In the genomic region with DNA sequence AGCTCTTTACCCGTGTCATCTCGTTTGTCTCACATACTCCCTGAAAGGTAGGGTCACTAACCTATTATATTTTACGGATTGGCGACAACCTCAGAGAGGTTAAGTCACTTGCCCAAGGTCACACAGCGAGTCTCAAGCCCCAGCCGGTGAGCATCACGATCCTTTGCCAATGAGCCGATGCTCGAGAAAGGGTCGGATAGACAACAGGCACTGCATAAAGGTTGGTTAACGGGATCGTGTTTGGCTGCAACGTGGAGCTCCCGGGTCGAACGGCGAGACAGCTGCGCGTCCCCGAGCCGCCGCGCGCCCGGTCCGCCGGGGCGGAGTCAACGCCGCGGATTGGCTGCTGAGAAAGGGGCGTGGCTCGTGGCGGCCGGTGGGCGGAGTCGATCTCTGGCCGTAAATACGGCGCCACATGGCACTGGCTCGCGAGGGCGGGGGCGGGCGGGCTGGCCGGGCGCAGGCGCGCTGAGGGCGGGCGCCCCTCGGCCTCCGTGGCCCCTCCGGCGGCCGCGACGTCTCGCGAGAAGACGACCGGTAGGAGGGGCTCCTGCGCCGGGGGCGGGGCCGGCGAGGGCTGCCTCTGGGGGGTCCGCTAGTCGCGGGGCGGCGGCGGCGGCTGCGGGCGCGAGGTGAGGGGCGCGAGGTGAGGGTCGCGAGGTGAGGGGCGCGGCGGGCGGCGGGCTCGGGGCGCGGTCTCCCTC, we compare ENCODE assay signal across 1 cellular context.
TF ChIP-seq lines count a peak whose summit lies in the region.

Gene CHST12 (plus strand): TSS at position 598 of the 704 bp plus-strand sequence. CDS start 29,029 bp downstream, outside the sequence.

TF ChIP-seq in HepG2, 621 proteins besides CTCF, POLR2A, EP300 and RAD21 (continued from another document and continues in another):
- TF ChIP-seq, protein P1, sequence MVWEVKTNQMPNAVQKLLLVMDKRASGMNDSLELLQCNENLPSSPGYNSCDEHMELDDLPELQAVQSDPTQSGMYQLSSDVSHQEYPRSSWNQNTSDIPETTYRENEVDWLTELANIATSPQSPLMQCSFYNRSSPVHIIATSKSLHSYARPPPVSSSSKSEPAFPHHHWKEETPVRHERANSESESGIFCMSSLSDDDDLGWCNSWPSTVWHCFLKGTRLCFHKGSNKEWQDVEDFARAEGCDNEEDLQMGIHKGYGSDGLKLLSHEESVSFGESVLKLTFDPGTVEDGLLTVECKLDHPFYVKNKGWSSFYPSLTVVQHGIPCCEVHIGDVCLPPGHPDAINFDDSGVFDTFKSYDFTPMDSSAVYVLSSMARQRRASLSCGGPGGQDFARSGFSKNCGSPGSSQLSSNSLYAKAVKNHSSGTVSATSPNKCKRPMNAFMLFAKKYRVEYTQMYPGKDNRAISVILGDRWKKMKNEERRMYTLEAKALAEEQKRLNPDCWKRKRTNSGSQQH (CRISPR knock-in tag; IDR thresholded peaks at IDR 0.05; ENCODE audit: low read depth): no peak
- TF ChIP-seq, protein P2, sequence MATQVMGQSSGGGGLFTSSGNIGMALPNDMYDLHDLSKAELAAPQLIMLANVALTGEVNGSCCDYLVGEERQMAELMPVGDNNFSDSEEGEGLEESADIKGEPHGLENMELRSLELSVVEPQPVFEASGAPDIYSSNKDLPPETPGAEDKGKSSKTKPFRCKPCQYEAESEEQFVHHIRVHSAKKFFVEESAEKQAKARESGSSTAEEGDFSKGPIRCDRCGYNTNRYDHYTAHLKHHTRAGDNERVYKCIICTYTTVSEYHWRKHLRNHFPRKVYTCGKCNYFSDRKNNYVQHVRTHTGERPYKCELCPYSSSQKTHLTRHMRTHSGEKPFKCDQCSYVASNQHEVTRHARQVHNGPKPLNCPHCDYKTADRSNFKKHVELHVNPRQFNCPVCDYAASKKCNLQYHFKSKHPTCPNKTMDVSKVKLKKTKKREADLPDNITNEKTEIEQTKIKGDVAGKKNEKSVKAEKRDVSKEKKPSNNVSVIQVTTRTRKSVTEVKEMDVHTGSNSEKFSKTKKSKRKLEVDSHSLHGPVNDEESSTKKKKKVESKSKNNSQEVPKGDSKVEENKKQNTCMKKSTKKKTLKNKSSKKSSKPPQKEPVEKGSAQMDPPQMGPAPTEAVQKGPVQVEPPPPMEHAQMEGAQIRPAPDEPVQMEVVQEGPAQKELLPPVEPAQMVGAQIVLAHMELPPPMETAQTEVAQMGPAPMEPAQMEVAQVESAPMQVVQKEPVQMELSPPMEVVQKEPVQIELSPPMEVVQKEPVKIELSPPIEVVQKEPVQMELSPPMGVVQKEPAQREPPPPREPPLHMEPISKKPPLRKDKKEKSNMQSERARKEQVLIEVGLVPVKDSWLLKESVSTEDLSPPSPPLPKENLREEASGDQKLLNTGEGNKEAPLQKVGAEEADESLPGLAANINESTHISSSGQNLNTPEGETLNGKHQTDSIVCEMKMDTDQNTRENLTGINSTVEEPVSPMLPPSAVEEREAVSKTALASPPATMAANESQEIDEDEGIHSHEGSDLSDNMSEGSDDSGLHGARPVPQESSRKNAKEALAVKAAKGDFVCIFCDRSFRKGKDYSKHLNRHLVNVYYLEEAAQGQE (IDR thresholded peaks at IDR 0.05; ENCODE audit: borderline replicate concordance in 1 of 2, low read depth in 1 of 2, low read length in 2 of 2): no peak
- no peak for TF ChIP-seq SATB2 (CRISPR knock-in tag; IDR thresholded peaks at IDR 0.05)
- no peak for TF ChIP-seq ATF6 (CRISPR knock-in tag; conservative IDR thresholded peaks at IDR 0.05)
- TF ChIP-seq WIZ (CRISPR knock-in tag; IDR thresholded peaks at IDR 0.05): no peak
- no peak for TF ChIP-seq SCMH1 (CRISPR knock-in tag; IDR thresholded peaks at IDR 0.05; ENCODE audit: borderline replicate concordance)
- peak; percentile 29; the same call in 1 of the 2 replicates for TF ChIP-seq MEF2D (CRISPR knock-in tag; IDR thresholded peaks at IDR 0.05)
- no peak for TF ChIP-seq YEATS4 (CRISPR knock-in tag; IDR thresholded peaks at IDR 0.05; ENCODE audit: borderline replicate concordance)
- TF ChIP-seq NRL (CRISPR knock-in tag; IDR thresholded peaks at IDR 0.05; ENCODE audit: borderline replicate concordance): no peak
- TF ChIP-seq, protein P3, sequence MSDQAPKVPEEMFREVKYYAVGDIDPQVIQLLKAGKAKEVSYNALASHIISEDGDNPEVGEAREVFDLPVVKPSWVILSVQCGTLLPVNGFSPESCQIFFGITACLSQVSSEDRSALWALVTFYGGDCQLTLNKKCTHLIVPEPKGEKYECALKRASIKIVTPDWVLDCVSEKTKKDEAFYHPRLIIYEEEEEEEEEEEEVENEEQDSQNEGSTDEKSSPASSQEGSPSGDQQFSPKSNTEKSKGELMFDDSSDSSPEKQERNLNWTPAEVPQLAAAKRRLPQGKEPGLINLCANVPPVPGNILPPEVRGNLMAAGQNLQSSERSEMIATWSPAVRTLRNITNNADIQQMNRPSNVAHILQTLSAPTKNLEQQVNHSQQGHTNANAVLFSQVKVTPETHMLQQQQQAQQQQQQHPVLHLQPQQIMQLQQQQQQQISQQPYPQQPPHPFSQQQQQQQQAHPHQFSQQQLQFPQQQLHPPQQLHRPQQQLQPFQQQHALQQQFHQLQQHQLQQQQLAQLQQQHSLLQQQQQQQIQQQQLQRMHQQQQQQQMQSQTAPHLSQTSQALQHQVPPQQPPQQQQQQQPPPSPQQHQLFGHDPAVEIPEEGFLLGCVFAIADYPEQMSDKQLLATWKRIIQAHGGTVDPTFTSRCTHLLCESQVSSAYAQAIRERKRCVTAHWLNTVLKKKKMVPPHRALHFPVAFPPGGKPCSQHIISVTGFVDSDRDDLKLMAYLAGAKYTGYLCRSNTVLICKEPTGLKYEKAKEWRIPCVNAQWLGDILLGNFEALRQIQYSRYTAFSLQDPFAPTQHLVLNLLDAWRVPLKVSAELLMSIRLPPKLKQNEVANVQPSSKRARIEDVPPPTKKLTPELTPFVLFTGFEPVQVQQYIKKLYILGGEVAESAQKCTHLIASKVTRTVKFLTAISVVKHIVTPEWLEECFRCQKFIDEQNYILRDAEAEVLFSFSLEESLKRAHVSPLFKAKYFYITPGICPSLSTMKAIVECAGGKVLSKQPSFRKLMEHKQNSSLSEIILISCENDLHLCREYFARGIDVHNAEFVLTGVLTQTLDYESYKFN (CRISPR knock-in tag; conservative IDR thresholded peaks at IDR 0.05): peak; percentile 39
- no peak for TF ChIP-seq EZH2 (conservative IDR thresholded peaks at IDR 0.05; ENCODE audit: low read depth, low read length)
- TF ChIP-seq, protein P4, sequence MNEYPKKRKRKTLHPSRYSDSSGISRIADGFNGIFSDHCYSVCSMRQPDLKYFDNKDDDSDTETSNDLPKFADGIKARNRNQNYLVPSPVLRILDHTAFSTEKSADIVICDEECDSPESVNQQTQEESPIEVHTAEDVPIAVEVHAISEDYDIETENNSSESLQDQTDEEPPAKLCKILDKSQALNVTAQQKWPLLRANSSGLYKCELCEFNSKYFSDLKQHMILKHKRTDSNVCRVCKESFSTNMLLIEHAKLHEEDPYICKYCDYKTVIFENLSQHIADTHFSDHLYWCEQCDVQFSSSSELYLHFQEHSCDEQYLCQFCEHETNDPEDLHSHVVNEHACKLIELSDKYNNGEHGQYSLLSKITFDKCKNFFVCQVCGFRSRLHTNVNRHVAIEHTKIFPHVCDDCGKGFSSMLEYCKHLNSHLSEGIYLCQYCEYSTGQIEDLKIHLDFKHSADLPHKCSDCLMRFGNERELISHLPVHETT (CRISPR knock-in tag; conservative IDR thresholded peaks at IDR 0.05): no peak
- TF ChIP-seq SP2 (CRISPR knock-in tag; IDR thresholded peaks at IDR 0.05): no peak
- no peak for TF ChIP-seq ZNF180 (CRISPR knock-in tag; IDR thresholded peaks at IDR 0.05; ENCODE audit: borderline replicate concordance, low read depth)
- TF ChIP-seq CREM (IDR thresholded peaks at IDR 0.05): no peak
- no peak for TF ChIP-seq CREM (CRISPR knock-in tag; IDR thresholded peaks at IDR 0.05)
- no peak for TF ChIP-seq MXD1 (CRISPR knock-in tag; IDR thresholded peaks at IDR 0.05)
- TF ChIP-seq ZNF772 (CRISPR knock-in tag; IDR thresholded peaks at IDR 0.05): no peak
- TF ChIP-seq GABPB1 (CRISPR knock-in tag; IDR thresholded peaks at IDR 0.05): 0 out of 2 replicates have a peak, but pooled peaks have one; percentile 25
- no peak for TF ChIP-seq ATAD3A (CRISPR knock-in tag; IDR thresholded peaks at IDR 0.05)
- TF ChIP-seq TGIF2 (CRISPR knock-in tag; IDR thresholded peaks at IDR 0.05): no peak
- TF ChIP-seq, protein P5, sequence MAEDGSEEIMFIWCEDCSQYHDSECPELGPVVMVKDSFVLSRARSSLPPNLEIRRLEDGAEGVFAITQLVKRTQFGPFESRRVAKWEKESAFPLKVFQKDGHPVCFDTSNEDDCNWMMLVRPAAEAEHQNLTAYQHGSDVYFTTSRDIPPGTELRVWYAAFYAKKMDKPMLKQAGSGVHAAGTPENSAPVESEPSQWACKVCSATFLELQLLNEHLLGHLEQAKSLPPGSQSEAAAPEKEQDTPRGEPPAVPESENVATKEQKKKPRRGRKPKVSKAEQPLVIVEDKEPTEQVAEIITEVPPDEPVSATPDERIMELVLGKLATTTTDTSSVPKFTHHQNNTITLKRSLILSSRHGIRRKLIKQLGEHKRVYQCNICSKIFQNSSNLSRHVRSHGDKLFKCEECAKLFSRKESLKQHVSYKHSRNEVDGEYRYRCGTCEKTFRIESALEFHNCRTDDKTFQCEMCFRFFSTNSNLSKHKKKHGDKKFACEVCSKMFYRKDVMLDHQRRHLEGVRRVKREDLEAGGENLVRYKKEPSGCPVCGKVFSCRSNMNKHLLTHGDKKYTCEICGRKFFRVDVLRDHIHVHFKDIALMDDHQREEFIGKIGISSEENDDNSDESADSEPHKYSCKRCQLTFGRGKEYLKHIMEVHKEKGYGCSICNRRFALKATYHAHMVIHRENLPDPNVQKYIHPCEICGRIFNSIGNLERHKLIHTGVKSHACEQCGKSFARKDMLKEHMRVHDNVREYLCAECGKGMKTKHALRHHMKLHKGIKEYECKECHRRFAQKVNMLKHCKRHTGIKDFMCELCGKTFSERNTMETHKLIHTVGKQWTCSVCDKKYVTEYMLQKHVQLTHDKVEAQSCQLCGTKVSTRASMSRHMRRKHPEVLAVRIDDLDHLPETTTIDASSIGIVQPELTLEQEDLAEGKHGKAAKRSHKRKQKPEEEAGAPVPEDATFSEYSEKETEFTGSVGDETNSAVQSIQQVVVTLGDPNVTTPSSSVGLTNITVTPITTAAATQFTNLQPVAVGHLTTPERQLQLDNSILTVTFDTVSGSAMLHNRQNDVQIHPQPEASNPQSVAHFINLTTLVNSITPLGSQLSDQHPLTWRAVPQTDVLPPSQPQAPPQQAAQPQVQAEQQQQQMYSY (CRISPR knock-in tag; IDR thresholded peaks at IDR 0.05): no peak
- peak; percentile 74; the same call in 1 of the 2 replicates for TF ChIP-seq ZNF350 (CRISPR knock-in tag; IDR thresholded peaks at IDR 0.05; ENCODE audit: borderline replicate concordance, low read depth)
- TF ChIP-seq RBAK (CRISPR knock-in tag; IDR thresholded peaks at IDR 0.05): no peak
- 0 out of 2 replicates have a peak, but pooled peaks have one; percentile 30 for TF ChIP-seq FUBP1 (CRISPR knock-in tag; IDR thresholded peaks at IDR 0.05; ENCODE audit: borderline replicate concordance)
- TF ChIP-seq SRSF1 (optimal IDR thresholded peaks at IDR 0.05; ENCODE audit: low read depth, low read length): peak; percentile 46
- no peak for TF ChIP-seq HES4 (CRISPR knock-in tag; IDR thresholded peaks at IDR 0.05; ENCODE audit: borderline replicate concordance)
- no peak; the same call in 1 of the 2 replicates for TF ChIP-seq TMF1 (CRISPR knock-in tag; IDR thresholded peaks at IDR 0.05; ENCODE audit: low read depth)
- TF ChIP-seq ZNF550 (CRISPR knock-in tag; IDR thresholded peaks at IDR 0.05; ENCODE audit: borderline replicate concordance): no peak
